Comparison of ENCODE assay signal across 25 cellular contexts in genomic region chr7:17019106-17019505, GRCh38.
"Had no signal": no experiment of that assay in that cellular context is flagged by ENCODE, and none has a peak within 500 bp of the region (broad histone marks: within the 10 kb centered on the region; RNA-seq: fewer than 3 reads in every experiment).

No MANE protein-coding gene starts in this region.

- H3K4me1 Mint-ChIP-seq: nephron, neural progenitor cell had no signal

- H3K9me3 ChIP-seq: gastroesophageal sphincter, heart left ventricle, left lung, prostate gland, right atrium auricular region, sigmoid colon, stomach, thyroid gland, vagina had no signal

- ATAC-seq: foreskin keratinocyte; gastroesophageal sphincter; heart left ventricle; left cardiac atrium; left lung; naive thymus-derived CD4-positive, alpha-beta T cell; stimulated activated effector memory CD8-positive, alpha-beta T cell treated with anti-CD3 and anti-CD28 coated beads, Interleukin-12 subunit alpha, Interleukin-12 subunit beta, amount 100 ng/mL, for 72 hours had no signal

- H3K9ac ChIP-seq: neural progenitor cell had no signal

- DNase-seq: dorsolateral prefrontal cortex; effector CD4-positive, alpha-beta T cell; foreskin keratinocyte; heart left ventricle; hippocampal formation; left cardiac atrium; left lung; mesendoderm; midbrain; naive thymus-derived CD4-positive, alpha-beta T cell; sigmoid colon; stimulated activated CD4-positive, alpha-beta T cell treated with anti-CD3 and anti-CD28 coated beads, Interleukin-2, amount 100 ng/mL, for 24 hours; stimulated activated CD4-positive, alpha-beta T cell treated with anti-CD3 and anti-CD28 coated beads, Interleukin-4, amount 100 ng/mL, for 24 hours; stimulated activated naive CD4-positive, alpha-beta T cell treated with Interleukin-2 at 50 U/mL for 16 hours; stomach; thyroid gland; trophoblast cell had no signal

- H3K36me3 Mint-ChIP-seq: neural progenitor cell; stimulated activated effector memory CD8-positive, alpha-beta T cell treated with anti-CD3 and anti-CD28 coated beads, Interleukin-12 subunit alpha, Interleukin-12 subunit beta, amount 100 ng/mL, for 72 hours had no signal

- H3K4me3 ChIP-seq: coronary artery, dorsolateral prefrontal cortex, gastroesophageal sphincter, heart left ventricle, left lung, neural progenitor cell, prostate gland, right atrium auricular region, sigmoid colon, stomach, thyroid gland, vagina had no signal

- H3K9me3 Mint-ChIP-seq: nephron; neural progenitor cell; stimulated activated effector memory CD8-positive, alpha-beta T cell treated with anti-CD3 and anti-CD28 coated beads, Interleukin-12 subunit alpha, Interleukin-12 subunit beta, amount 100 ng/mL, for 72 hours had no signal

- H3K4me1 ChIP-seq: gastroesophageal sphincter, neural progenitor cell, prostate gland, sigmoid colon, vagina had no signal

- H3K27me3 ChIP-seq: dorsolateral prefrontal cortex, foreskin keratinocyte, gastroesophageal sphincter, heart left ventricle, left lung, neural progenitor cell, right atrium auricular region, sigmoid colon, stomach, thyroid gland, vagina had no signal

- H3K4me3 Mint-ChIP-seq: naive thymus-derived CD4-positive, alpha-beta T cell; nephron; neural progenitor cell; stimulated activated effector memory CD8-positive, alpha-beta T cell treated with anti-CD3 and anti-CD28 coated beads, Interleukin-12 subunit alpha, Interleukin-12 subunit beta, amount 100 ng/mL, for 72 hours had no signal

- H3K36me3 ChIP-seq: gastroesophageal sphincter, heart left ventricle, left lung, neural progenitor cell, prostate gland, right atrium auricular region, sigmoid colon, stomach, thyroid gland, vagina had no signal
